ENCODE assay signal across 8 cellular contexts in genomic region chr7:51160990-51161615, GRCh38.
DNase-seq lines count a peak whose midpoint lies in the region; ATAC-seq and TF ChIP-seq lines count a peak whose summit lies in the region.

No MANE protein-coding gene starts in this region.

- TF ChIP-seq CTCF in gastroesophageal sphincter (IDR thresholded peaks at IDR 0.05) (peak; percentile 84 to 97 (median 88)), parathyroid adenoma (IDR thresholded peaks at IDR 0.05) (peak; percentile 92), upper lobe of right lung (IDR thresholded peaks at IDR 0.05) (peak; percentile 96)

- no peak overlapping the region for H3K4me2 ChIP-seq in parathyroid adenoma (ENCODE audit: low read length)

- DNase-seq in Right ventricle myocardium inferior (ENCODE audit: missing footprints) (peak; percentile 68), cardiac septum (ENCODE audit: low spot score) (no peak), HuH-7.5 (ENCODE audit: low spot score) (peak; percentile 53), RPMI7951 (ENCODE audit: low read depth) (peak; percentile 65), upper lobe of right lung (peak; percentile 77)
- peak; percentile 49 for DNase-seq in activated naive CD4-positive, alpha-beta T cell treated with Interleukin-2 at 50 U/mL for 16 hours

- H3K9me3 ChIP-seq in gastroesophageal sphincter (no peaks in the 10 kb centered on the region), parathyroid adenoma (ENCODE audit: control insufficient read depth, low read length) (no peaks in the 10 kb centered on the region), upper lobe of right lung (no peaks in the 10 kb centered on the region)

- WGBS in gastroesophageal sphincter (ENCODE audit: low coverage in 1 of 2), 2 donors, result 7 to 26% methylated on average over 7 to 9 of the region's 9 CpGs

- ATAC-seq in Right ventricle myocardium inferior (peak; percentile 76), gastroesophageal sphincter (peak; percentile 71), upper lobe of right lung (peak; percentile 88)

- H3K4me1 ChIP-seq in gastroesophageal sphincter (peaks cover 0 to 22% (median 0%) of the 10 kb centered on the region in 3 donors), parathyroid adenoma (peaks cover 7% of the 10 kb centered on the region), upper lobe of right lung (peaks cover 7% of the 10 kb centered on the region)

- peaks cover 19% of the 10 kb centered on the region for H3K79me2 ChIP-seq in parathyroid adenoma

- peaks cover 0 to 3% of the 10 kb centered on the region in 2 donors for H3K36me3 ChIP-seq in gastroesophageal sphincter
- no peaks in the 10 kb centered on the region for H3K36me3 ChIP-seq in parathyroid adenoma (ENCODE audit: control insufficient read depth, insufficient read depth, low read length)
- H3K36me3 ChIP-seq in upper lobe of right lung, result no peaks in the 10 kb centered on the region

- no peak for TF ChIP-seq EP300 in gastroesophageal sphincter (IDR thresholded peaks at IDR 0.05)

- H3K4me3 ChIP-seq in gastroesophageal sphincter (no peak overlapping the region), parathyroid adenoma (ENCODE audit: low read depth, low read length) (no peak overlapping the region), upper lobe of right lung (no peak overlapping the region)

- no peak overlapping the region for H3K9ac ChIP-seq in parathyroid adenoma

- no peaks in the 10 kb centered on the region for H3K27me3 ChIP-seq in gastroesophageal sphincter
- no peaks in the 10 kb centered on the region for H3K27me3 ChIP-seq in parathyroid adenoma (ENCODE audit: control insufficient read depth, insufficient read depth, low read length)
- no peaks in the 10 kb centered on the region for H3K27me3 ChIP-seq in upper lobe of right lung

- peak overlapping the region in 1 of 4 donors; percentile 7 for H3K27ac ChIP-seq in gastroesophageal sphincter
- no peak overlapping the region for H3K27ac ChIP-seq in parathyroid adenoma
- H3K27ac ChIP-seq in upper lobe of right lung, result no peak overlapping the region

- TF ChIP-seq POLR2A in gastroesophageal sphincter (IDR thresholded peaks at IDR 0.05), result no peak

- intact Hi-C loops in Right ventricle myocardium inferior (cut with DNase I) (loop anchor here (1.0 to 5.0 kb wide), 5 partner anchors 206 to 954 kb away; no protein-coding TSS in a partner anchor), cardiac septum (cut with DNase I) (loop anchor here (5.0 kb wide), 1 partner anchor 694 kb away; no protein-coding TSS in a partner anchor), upper lobe of right lung (cut with DNase I) (loop anchor here (10.0 kb wide), 1 partner anchor 204 kb away; no protein-coding TSS in a partner anchor)

- H2AFZ ChIP-seq in parathyroid adenoma, result no peak overlapping the region
